ENCODE assay signal across 29 cellular contexts in genomic region chr18:11095674-11096293, GRCh38. TPM values are rescaled to one million over a fixed set of nuclear protein-coding genes. Genes with fewer than 3 reads are reported as not detected.
"Had no signal": no experiment of that assay in that cellular context is flagged by ENCODE, and none has a peak within 500 bp of the region (broad histone marks: within the 10 kb centered on the region; RNA-seq: fewer than 3 reads in every experiment).

No MANE protein-coding gene starts in this region.

- H3K9me3 ChIP-seq: MG63 had no signal

- H3K36me3 Mint-ChIP-seq: activated CD4-positive, alpha-beta memory T cell treated with anti-CD3 and anti-CD28 coated beads for 36 hours; activated naive CD8-positive, alpha-beta T cell; brain; T-cell had no signal

- H3K27me3 ChIP-seq: MG63 had no signal

- H3K36me3 ChIP-seq: MG63 had no signal

- H3K4me1 Mint-ChIP-seq: activated B cell treated with CpG ODN at 0.5 μM for 24 hours; activated CD4-positive, alpha-beta T cell treated with anti-CD3 and anti-CD28 coated beads, Interleukin-2, amount 10 ng/mL, durations not matched to agents 7 days and 5 days; brain; central memory CD8-positive, alpha-beta T cell; T-cell had no signal

- H3K27ac Mint-ChIP-seq: activated B cell treated with CpG ODN at 0.5 μM for 24 hours; activated CD4-positive, alpha-beta memory T cell treated with anti-CD3 and anti-CD28 coated beads for 36 hours; activated CD4-positive, alpha-beta T cell treated with anti-CD3 and anti-CD28 coated beads, Interleukin-2, amount 10 ng/mL, durations not matched to agents 7 days and 5 days; activated naive CD8-positive, alpha-beta T cell; brain; T-cell had no signal

- H3K4me3 ChIP-seq: MG63, SK-N-MC had no signal

- ATAC-seq: activated T-cell treated with anti-CD3 and anti-CD28 coated beads, Interleukin-2, amount 50 U/mL, for 4 hours; Panc1; Right ventricle myocardium inferior; T-cell had no signal

- H3K4me2 ChIP-seq: KMS-11 had no signal

- H3K9me3 Mint-ChIP-seq: activated B cell treated with CpG ODN at 0.5 μM for 24 hours; activated CD4-positive, alpha-beta memory T cell treated with anti-CD3 and anti-CD28 coated beads for 36 hours; activated CD4-positive, alpha-beta T cell treated with anti-CD3 and anti-CD28 coated beads, Interleukin-2, amount 10 ng/mL, durations not matched to agents 7 days and 5 days; activated T-cell treated with anti-CD3 and anti-CD28 coated beads, Interleukin-2, amount 50 U/mL, for 4 hours; central memory CD8-positive, alpha-beta T cell; T-cell had no signal

- H3K27me3 Mint-ChIP-seq: activated B cell treated with CpG ODN at 0.5 μM for 24 hours; activated CD4-positive, alpha-beta memory T cell treated with anti-CD3 and anti-CD28 coated beads for 36 hours; activated CD4-positive, alpha-beta T cell treated with anti-CD3 and anti-CD28 coated beads, Interleukin-2, amount 10 ng/mL, durations not matched to agents 7 days and 5 days; activated naive CD8-positive, alpha-beta T cell; brain; central memory CD8-positive, alpha-beta T cell; T-cell had no signal

- H3K27ac ChIP-seq: KMS-11, SK-N-MC had no signal

- H3K4me3 Mint-ChIP-seq: activated B cell treated with CpG ODN at 0.5 μM for 24 hours; activated CD4-positive, alpha-beta memory T cell treated with anti-CD3 and anti-CD28 coated beads for 36 hours; activated CD4-positive, alpha-beta T cell treated with anti-CD3 and anti-CD28 coated beads, Interleukin-2, amount 10 ng/mL, durations not matched to agents 7 days and 5 days; activated naive CD8-positive, alpha-beta T cell; activated T-cell treated with anti-CD3 and anti-CD28 coated beads, Interleukin-2, amount 50 U/mL, for 4 hours; brain; central memory CD8-positive, alpha-beta T cell; T-cell had no signal

- H3K9ac ChIP-seq: KMS-11 had no signal

- DNase-seq: activated B cell treated with CpG ODN at 0.5 μM for 24 hours; activated CD4-positive, alpha-beta memory T cell treated with anti-CD3 and anti-CD28 coated beads for 36 hours; activated CD4-positive, alpha-beta T cell treated with anti-CD3 and anti-CD28 coated beads, Interleukin-2, amount 10 ng/mL, durations not matched to agents 7 days and 5 days; activated CD8-positive, alpha-beta memory T cell treated with anti-CD3 and anti-CD28 coated beads for 24 hours; activated effector memory CD4-positive, alpha-beta T cell treated with anti-CD3 and anti-CD28 coated beads, Interleukin-2, amount 50 U/mL, for 16 hours; activated naive CD4-positive, alpha-beta T cell treated with Interleukin-2 at 50 U/mL for 16 hours; activated T-cell treated with anti-CD3 and anti-CD28 coated beads, Interleukin-2, amount 50 U/mL, for 4 hours; NCI-H1092 treated with DMSO at 0.1 percent for 48 hours; NCI-H1417 treated with DMSO at 0.1 percent for 48 hours; NCI-H1694; NCI-H2029; NCI-H2107; NCI-H2171 treated with DMSO at 0.1 percent for 48 hours; NCI-H226; NCI-H526; NCI-H774; RPMI8226; T-cell; T-helper 2 cell; T1000 had no signal

RNA-seq across cellular contexts. Expression of gene PIEZO2, which starts 53.6 kb away (rescaled TPM):
- total RNA-seq: activated B cell treated with CpG ODN at 0.5 μM for 24 hours; activated CD4-positive, alpha-beta memory T cell treated with anti-CD3 and anti-CD28 coated beads for 36 hours; activated CD4-positive, alpha-beta T cell treated with anti-CD3 and anti-CD28 coated beads, Interleukin-2, amount 10 ng/mL, durations not matched to agents 7 days and 5 days; NCI-H460 had no signal
